In the genomic region with DNA sequence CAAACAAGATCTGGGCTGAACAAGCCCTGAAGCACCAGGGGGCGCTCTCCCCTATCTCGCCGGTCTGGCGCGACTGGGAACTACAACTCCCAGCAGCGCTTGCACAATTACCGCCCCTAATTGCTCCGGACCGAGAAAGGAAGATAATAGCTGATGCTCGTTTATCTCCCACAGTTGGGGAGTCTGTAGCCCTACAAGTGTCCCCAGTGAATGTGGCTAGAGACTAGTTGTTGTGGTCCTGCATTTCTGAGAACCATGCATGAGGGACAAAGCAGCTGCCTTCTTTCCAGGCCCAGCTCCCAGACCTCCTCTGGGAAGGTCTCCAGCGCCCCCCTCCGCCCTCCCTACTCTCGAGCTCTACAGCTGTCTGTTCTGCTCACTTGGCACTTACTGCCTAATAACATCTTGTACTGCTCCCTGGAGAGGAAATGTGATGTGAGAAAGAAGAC, we compare ENCODE assay signal across 2 cellular contexts.
A peak's percentile ranks its signal among the peaks of the same experiment; 100 is the strongest.
TF ChIP-seq lines count a peak whose summit lies in the region.

No MANE protein-coding gene starts in this region.

TF ChIP-seq in IMR-90, 13 proteins besides CTCF, POLR2A, EP300 and RAD21:
- TF ChIP-seq, protein P1, sequence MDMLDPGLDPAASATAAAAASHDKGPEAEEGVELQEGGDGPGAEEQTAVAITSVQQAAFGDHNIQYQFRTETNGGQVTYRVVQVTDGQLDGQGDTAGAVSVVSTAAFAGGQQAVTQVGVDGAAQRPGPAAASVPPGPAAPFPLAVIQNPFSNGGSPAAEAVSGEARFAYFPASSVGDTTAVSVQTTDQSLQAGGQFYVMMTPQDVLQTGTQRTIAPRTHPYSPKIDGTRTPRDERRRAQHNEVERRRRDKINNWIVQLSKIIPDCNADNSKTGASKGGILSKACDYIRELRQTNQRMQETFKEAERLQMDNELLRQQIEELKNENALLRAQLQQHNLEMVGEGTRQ (IDR thresholded peaks at IDR 0.05; ENCODE audit: low read depth, low read length) = no peak
- TF ChIP-seq, protein P2, sequence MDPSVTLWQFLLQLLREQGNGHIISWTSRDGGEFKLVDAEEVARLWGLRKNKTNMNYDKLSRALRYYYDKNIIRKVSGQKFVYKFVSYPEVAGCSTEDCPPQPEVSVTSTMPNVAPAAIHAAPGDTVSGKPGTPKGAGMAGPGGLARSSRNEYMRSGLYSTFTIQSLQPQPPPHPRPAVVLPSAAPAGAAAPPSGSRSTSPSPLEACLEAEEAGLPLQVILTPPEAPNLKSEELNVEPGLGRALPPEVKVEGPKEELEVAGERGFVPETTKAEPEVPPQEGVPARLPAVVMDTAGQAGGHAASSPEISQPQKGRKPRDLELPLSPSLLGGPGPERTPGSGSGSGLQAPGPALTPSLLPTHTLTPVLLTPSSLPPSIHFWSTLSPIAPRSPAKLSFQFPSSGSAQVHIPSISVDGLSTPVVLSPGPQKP (IDR thresholded peaks at IDR 0.05; ENCODE audit: borderline replicate concordance, low read depth, low read length) = no peak
- TF ChIP-seq SMC3 (IDR thresholded peaks at IDR 0.05; ENCODE audit: low read depth, low read length) (peak; percentile 66), NFE2L2 (IDR thresholded peaks at IDR 0.05; ENCODE audit: low read depth, low read length) (no peak), CHD1 (IDR thresholded peaks at IDR 0.05; ENCODE audit: low read depth, low read length) (no peak), RCOR1 (IDR thresholded peaks at IDR 0.05; ENCODE audit: insufficient replicate concordance, low read length) (no peak), MXI1 (IDR thresholded peaks at IDR 0.05; ENCODE audit: borderline replicate concordance, low read depth, low read length) (no peak), MAZ (IDR thresholded peaks at IDR 0.05; ENCODE audit: borderline replicate concordance, low read depth, low read length) (0 out of 2 replicates have a peak, but pooled peaks have one; percentile 47), CEBPB (IDR thresholded peaks at IDR 0.05; ENCODE audit: low read depth, low read length) (peak; percentile 94)

TF ChIP-seq in endothelial cell of umbilical vein, 7 proteins besides CTCF, POLR2A, EP300 and RAD21:
- TF ChIP-seq POLR2AphosphoS5 (IDR thresholded peaks at IDR 0.05; ENCODE audit: insufficient read depth, low read depth, low read length) (no peak), MYC (IDR thresholded peaks at IDR 0.05; ENCODE audit: low read depth, low read length) (no peak), EZH2 (IDR thresholded peaks at IDR 0.05; ENCODE audit: borderline replicate concordance, low read depth, low read length, severe bottlenecking) (no peak), GATA2 (IDR thresholded peaks at IDR 0.05; ENCODE audit: insufficient read depth, insufficient read length, low read depth, low read length) (no peak), JUN (IDR thresholded peaks at IDR 0.05; ENCODE audit: borderline replicate concordance, insufficient read depth, insufficient read length, low read depth) (no peak), FOS (IDR thresholded peaks at IDR 0.05; ENCODE audit: borderline replicate concordance, insufficient read depth, low read length) (no peak)
- TF ChIP-seq, protein P3, sequence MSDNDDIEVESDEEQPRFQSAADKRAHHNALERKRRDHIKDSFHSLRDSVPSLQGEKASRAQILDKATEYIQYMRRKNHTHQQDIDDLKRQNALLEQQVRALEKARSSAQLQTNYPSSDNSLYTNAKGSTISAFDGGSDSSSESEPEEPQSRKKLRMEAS (IDR thresholded peaks at IDR 0.05; ENCODE audit: insufficient read depth, insufficient read length) = no peak
